ENCODE assay signal across 8 cellular contexts in the genomic region with DNA sequence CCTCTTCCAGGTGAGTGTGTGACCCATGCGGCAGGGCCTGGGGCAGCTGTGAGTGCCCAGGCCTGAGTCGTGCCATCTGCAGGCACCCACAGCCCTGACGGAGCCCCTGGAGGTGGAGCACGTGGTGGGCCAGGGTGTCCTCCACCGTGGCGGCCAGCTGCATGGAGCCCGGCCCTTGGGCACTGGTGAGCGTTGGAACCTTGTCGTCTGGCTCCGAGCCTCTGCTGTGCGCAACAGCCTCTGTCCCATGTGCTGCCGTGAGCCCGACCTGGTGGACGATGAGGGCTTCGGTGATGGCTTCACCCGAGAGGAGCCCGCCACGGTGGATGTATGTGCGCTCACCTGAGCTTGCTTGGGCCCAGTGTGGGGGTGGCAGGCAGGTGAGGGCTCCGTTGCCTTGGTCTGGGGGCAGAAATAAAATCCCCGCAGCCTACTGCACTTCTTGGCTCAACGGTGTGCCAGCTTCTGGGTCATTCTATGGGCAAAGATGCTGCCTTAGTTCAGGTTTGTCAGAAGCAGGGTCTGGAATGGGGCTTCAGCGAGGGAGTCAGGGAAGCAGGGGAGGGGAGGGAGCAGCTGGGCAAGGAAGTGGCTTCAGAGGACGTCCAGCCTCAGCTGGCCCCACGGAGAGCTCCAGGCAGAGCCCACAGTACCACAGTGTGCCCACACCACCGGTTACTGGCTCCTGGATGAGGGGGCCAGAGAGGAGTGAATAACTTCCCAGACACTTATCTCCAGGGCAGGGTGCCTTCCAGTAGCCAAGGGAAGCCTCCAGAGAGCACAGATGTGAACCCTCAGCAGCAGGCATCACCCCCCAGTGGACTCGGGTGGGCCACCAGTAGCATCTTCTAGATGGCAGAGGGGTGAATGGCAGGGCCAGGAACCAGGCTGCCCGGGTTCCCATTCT. TPM values are rescaled to one million over a fixed set of nuclear protein-coding genes. Genes with fewer than 3 reads are reported as not detected.
DNase-seq lines count a peak whose midpoint lies in the region; ATAC-seq, FAIRE-seq and TF ChIP-seq lines count a peak whose summit lies in the region.

No MANE protein-coding gene starts in this region.

- ATAC-seq in T-cell (replicated peaks in 1 of 4), result no peak
- ATAC-seq in psoas muscle, result no peak
- no peak for ATAC-seq in HG03045 (IDR thresholded peaks at IDR 0.05; ENCODE audit: unreplicated experiment)
- no peak for ATAC-seq in HG02678 (IDR thresholded peaks at IDR 0.05; ENCODE audit: unreplicated experiment)

- CTCF ChIA-PET in T-cell (lab: Charles Lee), result interaction anchor here in 1 of 2 donors (0.6 kb wide), 1 partner anchor 259 kb away, joined by 3 read pairs; no protein-coding TSS in a partner anchor

- H3K9me3 ChIP-seq in psoas muscle, result no peaks in the 10 kb centered on the region

- peak overlapping the region; percentile 84 to 88 (median 87) for H3K4me3 Mint-ChIP-seq in T-cell

- peaks cover 45 to 72% (median 64%) of the 10 kb centered on the region in 3 donors for H3K4me1 Mint-ChIP-seq in T-cell

- POLR2A ChIA-PET in T-cell (lab: Charles Lee), result interaction anchor here in 1 of 2 donors (0.6 to 1.2 kb wide), 2 partner anchors 171 to 253 kb away, joined by 3 to 8 read pairs; a partner anchor contains a TSS

- no peak for TF ChIP-seq POLR2A in GM12892 (IDR thresholded peaks at IDR 0.05; ENCODE audit: low read depth, low read length)

- DNase-seq in T-cell, result no peak
- no peak for DNase-seq in fibroblast of mammary gland (ENCODE audit: low read depth)
- DNase-seq in psoas muscle, result peak in 1 of 2 donors; percentile 52
- no peak for DNase-seq in GM12892 (ENCODE audit: insufficient read length)
- no peak for DNase-seq in DMS114 treated with DMSO at 0.1 percent for 48 hours (lab: John Stamatoyannopoulos, UW; ENCODE audit: unreplicated experiment)

- H3K36me3 Mint-ChIP-seq in T-cell, result no peaks in the 10 kb centered on the region

- 63 to 74% (median 66%) methylated on average over 28 of the region's 28 CpGs for WGBS in psoas muscle, 3 donors

- H3K36me3 ChIP-seq in psoas muscle (ENCODE audit: insufficient read depth in 1 of 2, low read depth in 1 of 2), result peaks cover 0 to 24% of the 10 kb centered on the region in 2 donors

- H3K9me3 Mint-ChIP-seq in T-cell, result no peaks in the 10 kb centered on the region

- H3K27ac ChIP-seq in psoas muscle, result peak overlapping the region; percentile 89

- intact Hi-C loops in psoas muscle (cut with DNase I), result loop anchor here in 1 of 2 donors (5.0 kb wide), 1 partner anchor 253 kb away; a partner anchor contains a TSS

- no peaks in the 10 kb centered on the region for H3K27me3 Mint-ChIP-seq in T-cell

- no peaks in the 10 kb centered on the region for H3K27me3 ChIP-seq in psoas muscle (ENCODE audit: insufficient read depth in 3 of 3, low read length in 2 of 3)

- no peak for FAIRE-seq in GM12892 (lab: Jason Lieb, UNC)

- peaks cover 58% of the 10 kb centered on the region for H3K4me1 ChIP-seq in psoas muscle

- no peak for TF ChIP-seq CTCF in GM12875 (IDR thresholded peaks at IDR 0.05; ENCODE audit: borderline replicate concordance, insufficient read depth, low read depth, low read length)
- TF ChIP-seq CTCF in fibroblast of mammary gland (conservative IDR thresholded peaks at IDR 0.05; ENCODE audit: control insufficient read depth, insufficient read depth, low read depth, low read length), result no peak
- TF ChIP-seq CTCF in psoas muscle (IDR thresholded peaks at IDR 0.05), result no peak

- peak overlapping the region; percentile 97 for H3K4me3 ChIP-seq in GM12875 (ENCODE audit: low read depth, low read length)
- H3K4me3 ChIP-seq in fibroblast of mammary gland (ENCODE audit: control insufficient read depth, low read depth, low read length), result peak overlapping the region; percentile 75
- peak overlapping the region; percentile 99 for H3K4me3 ChIP-seq in psoas muscle

- H3K27ac Mint-ChIP-seq in T-cell, result peak overlapping the region; percentile 88 to 92

RNA-seq across cellular contexts. Expression of a gene that starts 1.2 kb away (rescaled TPM):
- total RNA-seq in T-cell (100 to 1,000 TPM; 134 to 231 (median 204) TPM), psoas muscle (100 to 1,000 TPM; 113 to 130 (median 117) TPM)
- 100 to 1,000 TPM; 161 to 193 (median 187) TPM for polyA plus RNA-seq in psoas muscle
- 157 TPM for polyA plus RNA-seq in GM12892 (2012; ENCODE audit: missing spikeins)

RNA-seq across cellular contexts. Expression of a gene that starts 4.2 kb away (rescaled TPM):
- 10 to 100 TPM; 17.4 to 45.3 (median 43.7) TPM for total RNA-seq in T-cell
- 10 to 100 TPM in 1 of 4 donors, 1 to 10 TPM in 3; 6.4 to 12.0 (median 8.5) TPM for total RNA-seq in psoas muscle
- 10 to 100 TPM in 2 of 3 donors, 1 to 10 TPM in 1; 7.0 to 25.3 (median 19.5) TPM for polyA plus RNA-seq in psoas muscle
- polyA plus RNA-seq in GM12892 (2012; ENCODE audit: missing spikeins), result 8.8 TPM

RNA-seq across cellular contexts. Expression of a gene that starts 13.0 kb away (rescaled TPM):
- total RNA-seq in T-cell (1 to 10 TPM; 5.6 to 7.2 (median 6.1) TPM), psoas muscle (under 1 TPM; 0.47 to 0.97 (median 0.78) TPM)
- 1 to 10 TPM in 1 of 3 donors, under 1 TPM in 2; 0.56 to 1.1 (median 0.62) TPM for polyA plus RNA-seq in psoas muscle
- polyA plus RNA-seq in GM12892 (2012; ENCODE audit: missing spikeins), result 0.40 TPM
